1 cellular context compared by ENCODE assay signal in genomic region chr1:158149175-158149574, GRCh38.
TF ChIP-seq lines count a peak whose summit lies in the region.

No MANE protein-coding gene starts in this region.

TF ChIP-seq in HepG2, 621 proteins besides CTCF, POLR2A, EP300 and RAD21 (continued from another document):
- TF ChIP-seq HIC2 (CRISPR knock-in tag; IDR thresholded peaks at IDR 0.05; ENCODE audit: low read depth) (no peak), CBX1 (IDR thresholded peaks at IDR 0.05; ENCODE audit: low read depth) (no peak)
